ENCODE assay signal across 7 cellular contexts in genomic region chr2:179383975-179384374, GRCh38.
"Had no signal": no experiment of that assay in that cellular context is flagged by ENCODE, and none has a peak within 500 bp of the region (broad histone marks: within the 10 kb centered on the region; RNA-seq: fewer than 3 reads in every experiment).

No MANE protein-coding gene starts in this region.

- DNase-seq: IMR-90, KBM-7, KG1 had no signal

- H3K36me3 Mint-ChIP-seq: IgD-negative memory B cell had no signal

- H3K9me3 Mint-ChIP-seq: IgD-negative memory B cell had no signal

- H3K27ac ChIP-seq: HL-60 had no signal

- H3K4me3 ChIP-seq: K562 had no signal

- ATAC-seq: HepG2, K562 had no signal

- H3K27ac Mint-ChIP-seq: IgD-negative memory B cell had no signal

- H3K4me3 Mint-ChIP-seq: IgD-negative memory B cell had no signal
